ENCODE assay signal across 8 cellular contexts in the genomic region with DNA sequence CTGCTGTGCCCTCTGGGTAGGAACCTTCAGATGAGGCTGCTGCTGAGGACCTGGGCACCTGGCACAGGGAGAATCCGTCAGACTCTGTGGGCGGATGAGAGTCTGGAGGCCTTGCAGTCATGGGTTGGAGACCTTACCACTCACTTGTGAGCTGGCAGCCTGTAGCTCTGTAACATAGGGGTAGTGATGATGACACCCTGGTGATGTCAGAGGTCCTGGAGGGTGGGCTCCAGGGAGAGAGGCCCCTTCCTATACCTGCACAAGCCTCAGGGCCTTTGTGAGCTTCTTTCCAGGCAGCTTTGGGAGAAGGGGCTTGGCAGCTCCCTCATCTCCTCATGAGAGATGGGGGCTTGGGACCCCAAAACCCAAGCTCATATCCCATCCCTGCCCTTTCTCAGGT. TPM values are rescaled to one million over a fixed set of nuclear protein-coding genes. Genes with fewer than 3 reads are reported as not detected.
DNase-seq lines count a peak whose midpoint lies in the region; ATAC-seq and TF ChIP-seq lines count a peak whose summit lies in the region.
"Had no signal": no experiment of that assay in that cellular context is flagged by ENCODE, and none has a peak within 500 bp of the region (broad histone marks: within the 10 kb centered on the region; RNA-seq: fewer than 3 reads in every experiment).

No MANE protein-coding gene starts in this region.

- H3K9me3 ChIP-seq in endodermal cell (ENCODE audit: control insufficient read depth, low read length): no peaks in the 10 kb centered on the region
- no peaks in the 10 kb centered on the region for H3K9me3 ChIP-seq in uterus

- H3K9me3 Mint-ChIP-seq in activated CD4-positive, alpha-beta T cell treated with anti-CD3 and anti-CD28 coated beads, Interleukin-2, amount 10 ng/mL, durations not matched to agents 7 days and 5 days: no peaks in the 10 kb centered on the region
- no peaks in the 10 kb centered on the region for H3K9me3 Mint-ChIP-seq in endodermal cell
- no peaks in the 10 kb centered on the region for H3K9me3 Mint-ChIP-seq in stimulated activated memory B cell treated with anti-CD40 and anti-IgM and Interleukin-4, amounts not matched to agents 10 μg/mL and 1 μg/mL and 100 μg/mL, for 72 hours

- no peak for ATAC-seq in stimulated activated memory B cell treated with anti-CD40 and anti-IgM and Interleukin-4, amounts not matched to agents 10 μg/mL and 1 μg/mL and 100 μg/mL, for 72 hours
- ATAC-seq in HG03520 (IDR thresholded peaks at IDR 0.05; ENCODE audit: unreplicated experiment): no peak

- H3K36me3 ChIP-seq in endodermal cell (ENCODE audit: control insufficient read depth, insufficient read depth, low read length): peaks cover 28% of the 10 kb centered on the region
- no peaks in the 10 kb centered on the region for H3K36me3 ChIP-seq in uterus

- no peaks in the 10 kb centered on the region for H3K27me3 ChIP-seq in endodermal cell (ENCODE audit: control insufficient read depth, insufficient read depth, low read length, poor library complexity, severe bottlenecking)
- H3K27me3 ChIP-seq in uterus: no peaks in the 10 kb centered on the region

- no peak for TF ChIP-seq CTCF in endodermal cell (conservative IDR thresholded peaks at IDR 0.05)
- TF ChIP-seq CTCF in uterus (IDR thresholded peaks at IDR 0.05): no peak

- no peak for TF ChIP-seq POLR2A in uterus (IDR thresholded peaks at IDR 0.05)

- peaks cover 31% of the 10 kb centered on the region for H3K4me1 Mint-ChIP-seq in activated CD4-positive, alpha-beta T cell treated with anti-CD3 and anti-CD28 coated beads, Interleukin-2, amount 10 ng/mL, durations not matched to agents 7 days and 5 days
- peaks cover 20% of the 10 kb centered on the region for H3K4me1 Mint-ChIP-seq in endodermal cell
- H3K4me1 Mint-ChIP-seq in stimulated activated memory B cell treated with anti-CD40 and anti-IgM and Interleukin-4, amounts not matched to agents 10 μg/mL and 1 μg/mL and 100 μg/mL, for 72 hours: peaks cover 36% of the 10 kb centered on the region

- H3K4me3 ChIP-seq in endodermal cell (ENCODE audit: low read length) (peak overlapping the region; percentile 90), uterus (no peak overlapping the region)

- CTCF ChIA-PET in activated CD4-positive, alpha-beta T cell treated with anti-CD3 and anti-CD28 coated beads, Interleukin-2, amount 10 ng/mL, durations not matched to agents 7 days and 5 days (lab: Charles Lee): interaction anchor here (1.3 to 1.5 kb wide), 2 partner anchors 19 to 364 kb away, joined by 4 to 5 read pairs; no protein-coding TSS in a partner anchor

- peak overlapping the region; percentile 76 for H3K4me3 Mint-ChIP-seq in activated CD4-positive, alpha-beta T cell treated with anti-CD3 and anti-CD28 coated beads, Interleukin-2, amount 10 ng/mL, durations not matched to agents 7 days and 5 days
- peak overlapping the region; percentile 92 for H3K4me3 Mint-ChIP-seq in endodermal cell
- H3K4me3 Mint-ChIP-seq in stimulated activated memory B cell treated with anti-CD40 and anti-IgM and Interleukin-4, amounts not matched to agents 10 μg/mL and 1 μg/mL and 100 μg/mL, for 72 hours: peak overlapping the region; percentile 86

- peak overlapping the region; percentile 4 for H3K27ac Mint-ChIP-seq in activated CD4-positive, alpha-beta T cell treated with anti-CD3 and anti-CD28 coated beads, Interleukin-2, amount 10 ng/mL, durations not matched to agents 7 days and 5 days
- H3K27ac Mint-ChIP-seq in endodermal cell: no peak overlapping the region
- peak overlapping the region; percentile 85 for H3K27ac Mint-ChIP-seq in stimulated activated memory B cell treated with anti-CD40 and anti-IgM and Interleukin-4, amounts not matched to agents 10 μg/mL and 1 μg/mL and 100 μg/mL, for 72 hours

- no peaks in the 10 kb centered on the region for H3K27me3 Mint-ChIP-seq in activated CD4-positive, alpha-beta T cell treated with anti-CD3 and anti-CD28 coated beads, Interleukin-2, amount 10 ng/mL, durations not matched to agents 7 days and 5 days
- no peaks in the 10 kb centered on the region for H3K27me3 Mint-ChIP-seq in endodermal cell (ENCODE audit: insufficient read depth)
- no peaks in the 10 kb centered on the region for H3K27me3 Mint-ChIP-seq in stimulated activated memory B cell treated with anti-CD40 and anti-IgM and Interleukin-4, amounts not matched to agents 10 μg/mL and 1 μg/mL and 100 μg/mL, for 72 hours

- DNase-seq in activated CD4-positive, alpha-beta T cell treated with anti-CD3 and anti-CD28 coated beads, Interleukin-2, amount 10 ng/mL, durations not matched to agents 7 days and 5 days: no peak
- no peak for DNase-seq in activated CD4-positive, alpha-beta T cell treated with anti-CD3 and anti-CD28 coated beads, Interleukin-2, amount 50 U/mL, for 1 hour
- DNase-seq in endodermal cell (no peak), uterus (no peak)
- DNase-seq: effector CD4-positive, alpha-beta T cell; NCI-H1092 treated with DMSO at 0.1 percent for 48 hours had no signal

- peaks cover 3% of the 10 kb centered on the region for H3K36me3 Mint-ChIP-seq in activated CD4-positive, alpha-beta T cell treated with anti-CD3 and anti-CD28 coated beads, Interleukin-2, amount 10 ng/mL, durations not matched to agents 7 days and 5 days (ENCODE audit: low read depth)
- peaks cover 12% of the 10 kb centered on the region for H3K36me3 Mint-ChIP-seq in endodermal cell (ENCODE audit: low read depth)
- peaks cover 7% of the 10 kb centered on the region for H3K36me3 Mint-ChIP-seq in stimulated activated memory B cell treated with anti-CD40 and anti-IgM and Interleukin-4, amounts not matched to agents 10 μg/mL and 1 μg/mL and 100 μg/mL, for 72 hours

- WGBS in endodermal cell (ENCODE audit: insufficient coverage in 1 of 2, insufficient read length in 1 of 2), 2 experiments: 98% methylated on average over 2 of the region's 2 CpGs; no CpG with 5 or more reads in 1 of the 2 experiments

- no peak overlapping the region for H3K9ac ChIP-seq in endodermal cell (ENCODE audit: extremely low read depth, low read length, poor library complexity, severe bottlenecking)

- intact Hi-C loops in uterus (cut with DNase I; ENCODE audit: low total_unique reads): no loop called here

- POLR2A ChIA-PET in activated CD4-positive, alpha-beta T cell treated with anti-CD3 and anti-CD28 coated beads, Interleukin-2, amount 10 ng/mL, durations not matched to agents 7 days and 5 days (lab: Charles Lee): no interaction called here

- H3K27ac ChIP-seq in endodermal cell (ENCODE audit: low read depth, low read length): no peak overlapping the region
- H3K27ac ChIP-seq in uterus: peak overlapping the region in 1 of 2 donors; percentile 93

- H3K4me1 ChIP-seq in endodermal cell (ENCODE audit: control insufficient read depth, insufficient read depth, low read length): peaks cover 9% of the 10 kb centered on the region
- peaks cover 0 to 30% of the 10 kb centered on the region in 2 donors for H3K4me1 ChIP-seq in uterus

RNA-seq across cellular contexts. Expression of gene MIEF2, which starts 1.6 kb away (rescaled TPM):
- 1 to 10 TPM; 6.8 to 8.5 TPM for total RNA-seq in activated CD4-positive, alpha-beta T cell treated with anti-CD3 and anti-CD28 coated beads, Interleukin-2, amount 10 ng/mL, durations not matched to agents 7 days and 5 days
- 10 to 100 TPM; 15.3 to 19.6 TPM for total RNA-seq in endodermal cell
- 6.2 TPM for polyA plus RNA-seq in endodermal cell (2013, experiment 1 of 2)
- polyA plus RNA-seq in endodermal cell (2013, experiment 2 of 2): 6.0 TPM
- 10 to 100 TPM; 12.8 to 34.5 (median 18.1) TPM for total RNA-seq in uterus

RNA-seq across cellular contexts. Expression of gene FLII, which starts 3.6 kb away (rescaled TPM):
- 100 to 1,000 TPM; 323 to 328 TPM for total RNA-seq in activated CD4-positive, alpha-beta T cell treated with anti-CD3 and anti-CD28 coated beads, Interleukin-2, amount 10 ng/mL, durations not matched to agents 7 days and 5 days
- total RNA-seq in endodermal cell (100 to 1,000 TPM; 299 to 335 TPM), uterus (100 to 1,000 TPM in 3 of 4 donors, 10 to 100 TPM in 1; 93.0 to 307 (median 144) TPM)
- 143 TPM for polyA plus RNA-seq in endodermal cell (2013, experiment 1 of 2)
- polyA plus RNA-seq in endodermal cell (2013, experiment 2 of 2): 127 TPM

RNA-seq across cellular contexts. Expression of gene LLGL1, which starts 36.7 kb away (rescaled TPM):
- 10 to 100 TPM; 24.7 to 24.9 TPM for total RNA-seq in activated CD4-positive, alpha-beta T cell treated with anti-CD3 and anti-CD28 coated beads, Interleukin-2, amount 10 ng/mL, durations not matched to agents 7 days and 5 days
- total RNA-seq in endodermal cell (10 to 100 TPM; 66.3 to 69.3 TPM), uterus (10 to 100 TPM in 3 of 4 donors, 1 to 10 TPM in 1; 7.6 to 72.0 (median 23.1) TPM)
- 106 TPM for polyA plus RNA-seq in endodermal cell (2013, experiment 1 of 2)
- polyA plus RNA-seq in endodermal cell (2013, experiment 2 of 2): 99.6 TPM

RNA-seq across cellular contexts. Expression of gene TOP3A, which starts 52.7 kb away (rescaled TPM):
- 10 to 100 TPM; 57.6 to 62.8 TPM for total RNA-seq in activated CD4-positive, alpha-beta T cell treated with anti-CD3 and anti-CD28 coated beads, Interleukin-2, amount 10 ng/mL, durations not matched to agents 7 days and 5 days
- 10 to 100 TPM; 60.4 to 67.4 TPM for total RNA-seq in endodermal cell
- 31.5 TPM for polyA plus RNA-seq in endodermal cell (2013, experiment 1 of 2)
- polyA plus RNA-seq in endodermal cell (2013, experiment 2 of 2): 32.0 TPM
- 10 to 100 TPM; 28.9 to 89.7 (median 63.4) TPM for total RNA-seq in uterus

RNA-seq across cellular contexts. Expression of gene SMCR8, which starts 53.0 kb away (rescaled TPM):
- total RNA-seq in activated CD4-positive, alpha-beta T cell treated with anti-CD3 and anti-CD28 coated beads, Interleukin-2, amount 10 ng/mL, durations not matched to agents 7 days and 5 days: 10 to 100 TPM; 25.0 to 25.8 TPM
- total RNA-seq in endodermal cell: 10 to 100 TPM; 20.7 to 22.2 TPM
- polyA plus RNA-seq in endodermal cell (2013, experiment 1 of 2): 9.4 TPM
- 10.0 TPM for polyA plus RNA-seq in endodermal cell (2013, experiment 2 of 2)
- 10 to 100 TPM in 2 of 4 donors, 1 to 10 TPM in 2; 3.6 to 16.2 (median 10.1) TPM for total RNA-seq in uterus
